ENCODE assay signal across 7 cellular contexts in the genomic region with DNA sequence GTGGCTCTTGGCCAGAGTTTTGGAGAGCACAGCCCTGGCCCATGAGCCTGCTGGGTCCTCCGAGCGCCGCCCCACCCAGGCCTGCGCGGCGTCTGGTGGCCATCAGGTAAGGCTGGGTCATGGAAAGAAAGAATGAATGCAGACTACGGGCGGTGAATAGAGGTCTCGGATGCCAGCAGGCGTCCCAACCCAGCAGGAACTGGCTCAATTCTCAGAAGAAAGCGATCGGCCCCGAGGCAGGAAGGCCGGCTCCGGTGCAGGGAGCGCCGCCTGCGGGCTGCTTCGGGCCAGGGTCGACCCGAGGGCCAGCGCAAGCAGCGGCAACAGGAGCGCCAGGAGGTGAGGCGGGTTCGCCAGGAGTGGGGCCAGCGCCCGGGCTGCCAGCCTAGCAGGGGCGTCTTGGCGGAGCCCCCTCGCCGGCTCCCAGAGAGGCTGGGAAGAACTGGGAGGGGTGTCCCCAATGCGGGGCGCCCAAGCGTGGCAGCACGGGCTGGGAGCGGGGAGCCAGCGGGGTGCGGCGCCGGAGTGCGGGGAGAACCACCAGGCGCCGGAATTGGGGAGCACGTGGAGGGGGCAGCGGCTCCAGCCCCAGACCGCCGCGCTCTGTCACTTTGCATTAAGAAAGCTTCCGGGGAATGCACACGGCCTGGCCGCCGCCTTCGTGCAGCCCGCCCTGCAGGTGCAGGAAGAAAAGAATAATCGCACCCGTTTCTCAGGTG. TPM values are rescaled to one million over a fixed set of nuclear protein-coding genes. Genes with fewer than 3 reads are reported as not detected.
DNase-seq lines count a peak whose midpoint lies in the region; ATAC-seq and TF ChIP-seq lines count a peak whose summit lies in the region.

No MANE protein-coding gene starts in this region.

- peaks cover 5 to 15% (median 11%) of the 10 kb centered on the region in 5 experiments for H3K9me3 Mint-ChIP-seq in brain

- H3K9ac ChIP-seq in mesendoderm (ENCODE audit: low read length), result peak overlapping the region; percentile 62

- H3K4me1 Mint-ChIP-seq in brain, result peaks cover 6% of the 10 kb centered on the region

- no peak overlapping the region for H3K4me3 ChIP-seq in mesendoderm (ENCODE audit: low read length)

- H2BK15ac ChIP-seq in mesendoderm (replicated peaks; ENCODE audit: low read depth), result no peak overlapping the region

- H2BK5ac ChIP-seq in mesendoderm (ENCODE audit: low read length), result no peak overlapping the region

- H3K36me3 ChIP-seq in mesendoderm (ENCODE audit: control insufficient read depth, insufficient read depth, low read length), result no peaks in the 10 kb centered on the region

- no peak overlapping the region for H2BK120ac ChIP-seq in mesendoderm (ENCODE audit: low read depth, low read length)

- H3K27me3 Mint-ChIP-seq in brain, result peaks cover 66% of the 10 kb centered on the region

- no CpG with 5 or more reads among the region's 57 CpGs for WGBS in mesendoderm (ENCODE audit: extremely low coverage, insufficient coverage, low lambda C conversion rate)

- no peak overlapping the region for H4K8ac ChIP-seq in mesendoderm (ENCODE audit: low read depth, low read length)

- no peaks in the 10 kb centered on the region for H3K79me2 ChIP-seq in mesendoderm (ENCODE audit: control insufficient read depth, insufficient read depth, low read length)

- no peak overlapping the region for H4K5ac ChIP-seq in mesendoderm (ENCODE audit: low read length)

- H3K36me3 Mint-ChIP-seq in brain, result no peaks in the 10 kb centered on the region

- no peak overlapping the region for H2AK5ac ChIP-seq in mesendoderm (ENCODE audit: low read length)

- ATAC-seq in GM18520 (IDR thresholded peaks at IDR 0.05; ENCODE audit: unreplicated experiment) (no peak), GM21576 (IDR thresholded peaks at IDR 0.05; ENCODE audit: unreplicated experiment) (no peak)

- peak overlapping the region; percentile 61 to 85 (median 83) for H3K4me3 Mint-ChIP-seq in brain

- peak overlapping the region; percentile 76 for H3K56ac ChIP-seq in mesendoderm (ENCODE audit: low read length)

- no peaks in the 10 kb centered on the region for H3K4me1 ChIP-seq in mesendoderm (ENCODE audit: control insufficient read depth, low read depth, low read length)

- peak in 1 of 2 experiments; percentile 11 for TF ChIP-seq CTCF in brain (conservative IDR thresholded peaks at IDR 0.05)

- DNase-seq in GM03348 (ENCODE audit: low spot score) (peak; percentile 16), NCI-H1092 treated with DMSO at 0.1 percent for 48 hours (lab: John Stamatoyannopoulos, UW) (peak; percentile 24), mesendoderm (peak; percentile 80)
- DNase-seq in activated effector memory CD4-positive, alpha-beta T cell treated with Interleukin-2 at 50 U/mL for 16 hours, result no peak

- H3K4ac ChIP-seq in mesendoderm (ENCODE audit: low read depth, low read length), result no peak overlapping the region

- H3K27ac Mint-ChIP-seq in brain, result peak overlapping the region in 1 of 5 experiments; percentile 75

- no peak overlapping the region for H3K23ac ChIP-seq in mesendoderm (ENCODE audit: low read length)

- H3K4me2 ChIP-seq in mesendoderm (ENCODE audit: low read length), result peak overlapping the region; percentile 67

- H3K27me3 ChIP-seq in mesendoderm (ENCODE audit: insufficient read depth, low read length, poor library complexity), result no peaks in the 10 kb centered on the region

- no peaks in the 10 kb centered on the region for H3K79me1 ChIP-seq in mesendoderm (ENCODE audit: low read length)

- H3K27ac ChIP-seq in mesendoderm (ENCODE audit: low read depth, low read length), result no peak overlapping the region

- peak overlapping the region; percentile 68 for H3K18ac ChIP-seq in mesendoderm (ENCODE audit: low read length)

RNA-seq across cellular contexts. Expression of a gene that starts 7.1 kb away (rescaled TPM):
- polyA plus RNA-seq in brain (ENCODE audit: insufficient read depth, low read depth, low replicate concordance), result not detected
- 4.5 TPM for polyA plus RNA-seq in mesendoderm (2013, experiment 1 of 2)
- 4.1 TPM for polyA plus RNA-seq in mesendoderm (2013, experiment 2 of 2)
